1 cellular context compared by ENCODE assay signal in genomic region chr2:219177594-219178376, GRCh38.
TF ChIP-seq lines count a peak whose summit lies in the region.

TSS of gene RETREG2 (plus strand) at chr2:219178275. CDS start at chr2:219178353, 78 bp downstream.

TF ChIP-seq in HepG2, 621 proteins besides CTCF, POLR2A, EP300 and RAD21 (continued from another document and continues in another):
- TF ChIP-seq IKZF1 (IDR thresholded peaks at IDR 0.05): no peak
- peak; percentile 89 for TF ChIP-seq ZNF878 (CRISPR knock-in tag; IDR thresholded peaks at IDR 0.05)
- no peak for TF ChIP-seq SMC3 (IDR thresholded peaks at IDR 0.05; ENCODE audit: low read length)
- TF ChIP-seq PHF5A (CRISPR knock-in tag; IDR thresholded peaks at IDR 0.05; ENCODE audit: low read depth, unreplicated experiment): no peak
- peak in 1 of 2 experiments; percentile 83; a peak in 2 of 4 replicates for TF ChIP-seq ATF4 (CRISPR knock-in tag; IDR thresholded peaks at IDR 0.05)
- no peak for TF ChIP-seq ATRX (CRISPR knock-in tag; IDR thresholded peaks at IDR 0.05; ENCODE audit: borderline replicate concordance)
- TF ChIP-seq NCOA1 (CRISPR knock-in tag; IDR thresholded peaks at IDR 0.05): no peak
- TF ChIP-seq NFIB (CRISPR knock-in tag; IDR thresholded peaks at IDR 0.05; ENCODE audit: borderline replicate concordance): no peak
- TF ChIP-seq POGZ (CRISPR knock-in tag; IDR thresholded peaks at IDR 0.05): peak; percentile 78
- TF ChIP-seq REPIN1 (CRISPR knock-in tag; IDR thresholded peaks at IDR 0.05; ENCODE audit: borderline replicate concordance, low read depth): 0 out of 2 replicates have a peak, but pooled peaks have one; percentile 37
- peak; percentile 61; the same call in 1 of the 2 replicates for TF ChIP-seq PLSCR1 (CRISPR knock-in tag; IDR thresholded peaks at IDR 0.05; ENCODE audit: borderline replicate concordance)
- TF ChIP-seq ZNF615 (CRISPR knock-in tag; IDR thresholded peaks at IDR 0.05; ENCODE audit: borderline replicate concordance): no peak
- TF ChIP-seq AKNA (CRISPR knock-in tag; IDR thresholded peaks at IDR 0.05; ENCODE audit: borderline replicate concordance): no peak
- peak; percentile 91 for TF ChIP-seq SPEN (CRISPR knock-in tag; IDR thresholded peaks at IDR 0.05; ENCODE audit: low read depth)
- peak; percentile 85 for TF ChIP-seq ZNF543 (CRISPR knock-in tag; IDR thresholded peaks at IDR 0.05)
- TF ChIP-seq HIVEP1 (CRISPR knock-in tag; IDR thresholded peaks at IDR 0.05): peak; percentile 84
- peak; percentile 45 for TF ChIP-seq HNRNPK (IDR thresholded peaks at IDR 0.05; ENCODE audit: low read depth, low read length, poor library complexity, severe bottlenecking)
- peak; percentile 75; the same call in 1 of the 2 replicates for TF ChIP-seq CBFB (CRISPR knock-in tag; IDR thresholded peaks at IDR 0.05)
- TF ChIP-seq HNRNPUL1 (IDR thresholded peaks at IDR 0.05; ENCODE audit: low read depth, low read length): no peak
- TF ChIP-seq FOXP1 (IDR thresholded peaks at IDR 0.05): peak; percentile 85
- peak; percentile 84 for TF ChIP-seq FOXP1 (CRISPR knock-in tag; IDR thresholded peaks at IDR 0.05)
- TF ChIP-seq ZNF567 (CRISPR knock-in tag; IDR thresholded peaks at IDR 0.05; ENCODE audit: borderline replicate concordance): 0 out of 2 replicates have a peak, but pooled peaks have one; percentile 63
- TF ChIP-seq RFXAP (CRISPR knock-in tag; IDR thresholded peaks at IDR 0.05; ENCODE audit: borderline replicate concordance): no peak
- TF ChIP-seq REST (IDR thresholded peaks at IDR 0.05; ENCODE audit: borderline replicate concordance in 1 of 2, low read depth in 1 of 2, low read length in 2 of 2): peak in 1 of 2 experiments; percentile 53; a peak in 1 of 4 replicates
- no peak; the same call in 1 of the 2 replicates for TF ChIP-seq SMAD9 (CRISPR knock-in tag; IDR thresholded peaks at IDR 0.05)
- TF ChIP-seq SATB2 (CRISPR knock-in tag; IDR thresholded peaks at IDR 0.05): no peak
- no peak for TF ChIP-seq ZNF33B (CRISPR knock-in tag; IDR thresholded peaks at IDR 0.05)
- TF ChIP-seq HINFP (CRISPR knock-in tag; IDR thresholded peaks at IDR 0.05; ENCODE audit: low read depth): peak; percentile 84; the same call in 1 of the 2 replicates
- 0 out of 2 replicates have a peak, but pooled peaks have one; percentile 43 for TF ChIP-seq ZNF724P (CRISPR knock-in tag; IDR thresholded peaks at IDR 0.05; ENCODE audit: borderline replicate concordance)
- TF ChIP-seq PTBP1 (IDR thresholded peaks at IDR 0.05; ENCODE audit: low read depth, low read length, poor library complexity, severe bottlenecking): no peak
- TF ChIP-seq NCOR1 (IDR thresholded peaks at IDR 0.05; ENCODE audit: borderline replicate concordance, low read length): no peak; the same call in 1 of the 2 replicates
- TF ChIP-seq ZNF101 (CRISPR knock-in tag; IDR thresholded peaks at IDR 0.05; ENCODE audit: borderline replicate concordance, low read depth): 0 out of 2 replicates have a peak, but pooled peaks have one; percentile 60
- TF ChIP-seq ZNF644 (CRISPR knock-in tag; IDR thresholded peaks at IDR 0.05; ENCODE audit: low read depth): peak; percentile 41; the same call in 1 of the 2 replicates
- TF ChIP-seq TERF1 (CRISPR knock-in tag; IDR thresholded peaks at IDR 0.05): 0 out of 2 replicates have a peak, but pooled peaks have one; percentile 29
- TF ChIP-seq ZNF552 (CRISPR knock-in tag; IDR thresholded peaks at IDR 0.05; ENCODE audit: borderline replicate concordance): peak; percentile 89; the same call in 1 of the 2 replicates
- TF ChIP-seq SETDB1 (CRISPR knock-in tag; IDR thresholded peaks at IDR 0.05; ENCODE audit: borderline replicate concordance): no peak
- TF ChIP-seq ZNF160 (CRISPR knock-in tag; IDR thresholded peaks at IDR 0.05): no peak
- peak; percentile 69; the same call in 1 of the 2 replicates for TF ChIP-seq GATA4 (IDR thresholded peaks at IDR 0.05; ENCODE audit: borderline replicate concordance, low read depth)
- peak; percentile 25 for TF ChIP-seq ZNF883 (CRISPR knock-in tag; IDR thresholded peaks at IDR 0.05; ENCODE audit: not compliant biosample characterization)
- TF ChIP-seq MYNN (CRISPR knock-in tag; IDR thresholded peaks at IDR 0.05; ENCODE audit: low read depth): no peak
- TF ChIP-seq TEF (CRISPR knock-in tag; IDR thresholded peaks at IDR 0.05): no peak
- TF ChIP-seq CHCHD3 (CRISPR knock-in tag; IDR thresholded peaks at IDR 0.05): 0 out of 2 replicates have a peak, but pooled peaks have one; percentile 24
- TF ChIP-seq TAF15 (IDR thresholded peaks at IDR 0.05; ENCODE audit: low read depth, low read length, poor library complexity, severe bottlenecking): peak; percentile 49
- no peak; the same call in 1 of the 2 replicates for TF ChIP-seq MYPOP (CRISPR knock-in tag; IDR thresholded peaks at IDR 0.05)
- TF ChIP-seq XRCC5 (optimal IDR thresholded peaks at IDR 0.05; ENCODE audit: low read length): peak; percentile 73
- peak; percentile 57 for TF ChIP-seq MNT (IDR thresholded peaks at IDR 0.05)
- peak; percentile 70; the same call in 1 of the 2 replicates for TF ChIP-seq ZNF746 (CRISPR knock-in tag; IDR thresholded peaks at IDR 0.05)
- no peak for TF ChIP-seq HNF4A (CRISPR knock-in tag; IDR thresholded peaks at IDR 0.05)
- no peak for TF ChIP-seq ZNF547 (CRISPR knock-in tag; IDR thresholded peaks at IDR 0.05)
- TF ChIP-seq NFKBIZ (CRISPR knock-in tag; IDR thresholded peaks at IDR 0.05): no peak
